Comparison of ENCODE assay signal across 10 cellular contexts in genomic region chrX:72141372-72142004, GRCh38. TPM values are rescaled to one million over a fixed set of nuclear protein-coding genes. Genes with fewer than 3 reads are reported as not detected.
DNase-seq lines count a peak whose midpoint lies in the region; ATAC-seq and TF ChIP-seq lines count a peak whose summit lies in the region.
"Had no signal": no experiment of that assay in that cellular context is flagged by ENCODE, and none has a peak within 500 bp of the region (broad histone marks: within the 10 kb centered on the region; RNA-seq: fewer than 3 reads in every experiment).

No MANE protein-coding gene starts in this region.

- no peaks in the 10 kb centered on the region for H3K4me1 ChIP-seq in BE2C
- H3K4me1 ChIP-seq: testis had no signal

- H3K36me3 ChIP-seq in neural cell (ENCODE audit: insufficient read depth, low read length) (no peaks in the 10 kb centered on the region), BE2C (peaks cover 29% of the 10 kb centered on the region)

- peak overlapping the region; percentile 39 for H3K4me2 ChIP-seq in neural cell (ENCODE audit: low read length)

- ATAC-seq in activated T-cell treated with anti-CD3 and anti-CD28 coated beads, Interleukin-2, amount 50 U/mL, for 72 hours (replicated peaks in 1 of 2) = peak; percentile 60 to 62
- ATAC-seq in GM21619 (IDR thresholded peaks at IDR 0.05; ENCODE audit: unreplicated experiment) (peak; percentile 62), HG03469 (IDR thresholded peaks at IDR 0.05; ENCODE audit: unreplicated experiment) (peak; percentile 84)

- no peak for DNase-seq in activated T-cell treated with anti-CD3 and anti-CD28 coated beads, Interleukin-2, amount 50 U/mL, for 72 hours
- DNase-seq in activated T-cell treated with anti-CD3 and anti-CD28 coated beads, Interleukin-2, amount 50 U/mL, for 1 hour = no peak
- DNase-seq in BE2C = no peak
- DNase-seq in SW 1271 (lab: John Stamatoyannopoulos, UW) = no peak
- DNase-seq in substantia nigra (lab: John Stamatoyannopoulos, UW) = no peak
- DNase-seq: effector memory CD4-positive, alpha-beta T cell; testis had no signal

- TF ChIP-seq EP300 in neural cell (conservative IDR thresholded peaks at IDR 0.05; ENCODE audit: poor library complexity, severe bottlenecking) = no peak

- no peaks in the 10 kb centered on the region for H4K20me1 ChIP-seq in neural cell (ENCODE audit: insufficient read depth)

- H3K27ac ChIP-seq in neural cell (ENCODE audit: low read length) (peak overlapping the region; percentile 90), substantia nigra (ENCODE audit: low read depth, low read length, poor library complexity, severe bottlenecking) (no peak overlapping the region)
- H3K27ac ChIP-seq: testis had no signal

- no peaks in the 10 kb centered on the region for H3K79me2 ChIP-seq in neural cell (replicated peaks; ENCODE audit: insufficient read depth, low read length)

- no peaks in the 10 kb centered on the region for H3F3A ChIP-seq in neural cell (ENCODE audit: insufficient read depth, low read length, poor library complexity, severe bottlenecking)

- H3K9me3 Mint-ChIP-seq in activated T-cell treated with anti-CD3 and anti-CD28 coated beads, Interleukin-2, amount 50 U/mL, for 72 hours = no peaks in the 10 kb centered on the region

- H3K9me2 ChIP-seq in neural cell (ENCODE audit: insufficient read depth, low read length) = no peaks in the 10 kb centered on the region

- no peaks in the 10 kb centered on the region for H3K9me3 ChIP-seq in neural cell (ENCODE audit: low read length)
- no peaks in the 10 kb centered on the region for H3K9me3 ChIP-seq in BE2C
- H3K9me3 ChIP-seq: testis had no signal

- H3K27me3 Mint-ChIP-seq in activated T-cell treated with anti-CD3 and anti-CD28 coated beads, Interleukin-2, amount 50 U/mL, for 72 hours (ENCODE audit: low read depth) = peaks cover 67% of the 10 kb centered on the region

- TF ChIP-seq CTCF in neural cell (IDR thresholded peaks at IDR 0.05; ENCODE audit: poor library complexity, severe bottlenecking) = no peak
- TF ChIP-seq CTCF in BE2C (IDR thresholded peaks at IDR 0.05; ENCODE audit: low read depth, low read length) = no peak

- H2AFZ ChIP-seq in neural cell (ENCODE audit: low read depth, low read length) = no peak overlapping the region

- TF ChIP-seq RAD21 in neural cell (conservative IDR thresholded peaks at IDR 0.05) = no peak

- H3K27me3 ChIP-seq in neural cell (ENCODE audit: insufficient read depth, low read depth, low read length) (no peaks in the 10 kb centered on the region), BE2C (no peaks in the 10 kb centered on the region)
- H3K27me3 ChIP-seq: testis had no signal

- H3K27ac Mint-ChIP-seq in activated T-cell treated with anti-CD3 and anti-CD28 coated beads, Interleukin-2, amount 50 U/mL, for 72 hours = no peak overlapping the region

- H3K4me3 Mint-ChIP-seq in activated T-cell treated with anti-CD3 and anti-CD28 coated beads, Interleukin-2, amount 50 U/mL, for 72 hours = peak overlapping the region; percentile 16 to 32

- peak overlapping the region; percentile 54 for H3K9ac ChIP-seq in neural cell (ENCODE audit: low read length)

- peak overlapping the region; percentile 50 for H3K4me3 ChIP-seq in neural cell (ENCODE audit: low read length)
- H3K4me3 ChIP-seq in BE2C (ENCODE audit: low read depth, low read length) = no peak overlapping the region
- H3K4me3 ChIP-seq: testis had no signal

- peaks cover 30% of the 10 kb centered on the region for H3K4me1 Mint-ChIP-seq in activated T-cell treated with anti-CD3 and anti-CD28 coated beads, Interleukin-2, amount 50 U/mL, for 72 hours (ENCODE audit: low read depth)

- no peaks in the 10 kb centered on the region for H3K36me3 Mint-ChIP-seq in activated T-cell treated with anti-CD3 and anti-CD28 coated beads, Interleukin-2, amount 50 U/mL, for 72 hours (ENCODE audit: insufficient read depth in 2 of 2)

TF ChIP-seq in neural cell, 6 proteins besides CTCF, POLR2A, EP300 and RAD21:
- TF ChIP-seq EZH2 (IDR thresholded peaks at IDR 0.05; ENCODE audit: borderline replicate concordance, insufficient read depth, low read length, poor library complexity, severe bottlenecking) = no peak

RNA-seq across cellular contexts. Expression of gene RTL5, which starts 9.8 kb away (rescaled TPM):
- total RNA-seq in activated T-cell treated with anti-CD3 and anti-CD28 coated beads, Interleukin-2, amount 50 U/mL, for 72 hours = under 1 TPM; 0.17 to 0.74 TPM
- 10.5 and 16.8 TPM in 2 replicates for polyA plus RNA-seq in neural cell
- polyA minus RNA-seq in neural cell = 11.7 and 13.4 TPM in 2 replicates
- 64.3 TPM for polyA plus RNA-seq in BE2C (2012; ENCODE audit: insufficient read depth, insufficient read length, low read depth)

RNA-seq across cellular contexts. Expression of gene PIN4, which starts 40.1 kb away (rescaled TPM):
- 1 to 10 TPM; 4.7 to 6.2 TPM for total RNA-seq in activated T-cell treated with anti-CD3 and anti-CD28 coated beads, Interleukin-2, amount 50 U/mL, for 72 hours
- polyA plus RNA-seq in neural cell = 40.7 and 49.3 TPM in 2 replicates
- 20.7 and 26.2 TPM in 2 replicates for polyA minus RNA-seq in neural cell
- polyA plus RNA-seq in BE2C (2012; ENCODE audit: insufficient read depth, insufficient read length, low read depth) = 32.1 TPM
